ENCODE assay signal across 24 cellular contexts in the genomic region with DNA sequence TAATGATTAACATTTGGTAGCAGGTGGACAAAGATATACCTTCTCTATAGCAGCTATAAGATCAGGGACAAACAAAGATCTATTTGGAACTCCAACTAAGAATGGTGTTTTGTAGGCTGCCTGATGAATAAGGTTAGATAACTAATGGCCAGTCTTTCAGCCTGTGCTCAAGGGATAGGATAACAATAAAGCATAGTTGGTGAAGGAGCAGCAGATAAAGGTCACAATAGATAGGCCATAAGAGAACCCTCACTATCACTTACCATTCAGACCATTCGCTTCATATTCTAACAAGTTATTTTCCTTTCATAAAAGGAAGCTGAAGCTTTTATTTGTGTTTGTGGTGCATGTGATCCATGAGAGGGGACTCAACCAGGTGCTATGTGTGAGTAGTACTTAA. TPM values are rescaled to one million over a fixed set of nuclear protein-coding genes. Genes with fewer than 3 reads are reported as not detected.
DNase-seq lines count a peak whose midpoint lies in the region; ATAC-seq, FAIRE-seq and TF ChIP-seq lines count a peak whose summit lies in the region.
"Had no signal": no experiment of that assay in that cellular context is flagged by ENCODE, and none has a peak within 500 bp of the region (broad histone marks: within the 10 kb centered on the region; RNA-seq: fewer than 3 reads in every experiment).

No MANE protein-coding gene starts in this region.

- H3K9me3 ChIP-seq in T-helper 17 cell (ENCODE audit: control insufficient read depth, low read length, poor library complexity, severe bottlenecking) (no peaks in the 10 kb centered on the region), osteoblast (ENCODE audit: low read depth, low read length) (no peaks in the 10 kb centered on the region), small intestine (ENCODE audit: control insufficient read depth, low read depth) (no peaks in the 10 kb centered on the region)
- H3K9me3 ChIP-seq: A549, BE2C had no signal

- DNase-seq in activated naive CD8-positive, alpha-beta T cell treated with anti-CD3 and anti-CD28 coated beads, Interleukin-2, amount 10 ng/mL, durations not matched to agents 7 days and 5 days, result no peak
- no peak for DNase-seq in activated naive CD8-positive, alpha-beta T cell treated with anti-CD3 and anti-CD28 coated beads for 36 hours
- DNase-seq in T-helper 17 cell (no peak), osteoblast (ENCODE audit: insufficient read length, low spot score, missing footprints) (peak; percentile 23), small intestine (no peak)
- no peak for DNase-seq in stimulated activated CD4-positive, alpha-beta T cell treated with anti-CD3 and anti-CD28 coated beads, Interleukin-4, amount 100 ng/mL, for 1 hour
- DNase-seq: 8988T; ACHN; AML-193; BE2C; CD4-positive, alpha-beta T cell; CD8-positive, alpha-beta memory T cell; DMS 273 treated with DMSO at 0.1 percent for 48 hours; DMS79; GF-D8; H9 had no signal

- no peaks in the 10 kb centered on the region for H4K20me1 ChIP-seq in osteoblast (ENCODE audit: insufficient read depth, low read length)
- H4K20me1 ChIP-seq: BLaER1 treated with 17β-estradiol and CSF1 and Interleukin-3, amounts not matched to agents 10 nM and 100 nM had no signal

- POLR2A ChIA-PET in activated naive CD8-positive, alpha-beta T cell treated with anti-CD3 and anti-CD28 coated beads, Interleukin-2, amount 10 ng/mL, durations not matched to agents 7 days and 5 days (lab: Charles Lee), result interaction anchor here (0.7 to 1.9 kb wide), 4 partner anchors 15 to 30 kb away, joined by 3 to 7 read pairs (median 3); partner anchors contain the start of gene MLH1

- peak overlapping the region; percentile 20 for H3K4me3 Mint-ChIP-seq in activated naive CD8-positive, alpha-beta T cell treated with anti-CD3 and anti-CD28 coated beads, Interleukin-2, amount 10 ng/mL, durations not matched to agents 7 days and 5 days
- no peak overlapping the region for H3K4me3 Mint-ChIP-seq in activated naive CD8-positive, alpha-beta T cell treated with anti-CD3 and anti-CD28 coated beads for 36 hours
- H3K4me3 Mint-ChIP-seq in T-helper 17 cell, result no peak overlapping the region
- H3K4me3 Mint-ChIP-seq: CD14-positive monocyte; CD4-positive, alpha-beta T cell; CD8-positive, alpha-beta memory T cell; GM23338; H9 had no signal

- no peak for ATAC-seq in activated naive CD8-positive, alpha-beta T cell treated with anti-CD3 and anti-CD28 coated beads, Interleukin-2, amount 10 ng/mL, durations not matched to agents 7 days and 5 days (ENCODE audit: low read depth)
- ATAC-seq in T-helper 17 cell (no peak), HG03520 (IDR thresholded peaks at IDR 0.05; ENCODE audit: unreplicated experiment) (no peak)
- ATAC-seq: A549, GM23338 had no signal

- no peak overlapping the region for H2AFZ ChIP-seq in osteoblast (ENCODE audit: low read length)
- H2AFZ ChIP-seq: GM23338 had no signal

- no peak overlapping the region for H3K4me3 ChIP-seq in osteoblast (ENCODE audit: insufficient read depth, low read length)
- H3K4me3 ChIP-seq in small intestine (ENCODE audit: low read depth in 1 of 2, low read length in 2 of 2), result no peak overlapping the region
- H3K4me3 ChIP-seq: A549; BLaER1 treated with 17β-estradiol and CSF1 and Interleukin-3, amounts not matched to agents 10 nM and 100 nM; GM23338 had no signal

- H3K36me3 Mint-ChIP-seq in activated naive CD8-positive, alpha-beta T cell treated with anti-CD3 and anti-CD28 coated beads, Interleukin-2, amount 10 ng/mL, durations not matched to agents 7 days and 5 days, result peaks cover 24% of the 10 kb centered on the region
- H3K36me3 Mint-ChIP-seq in activated naive CD8-positive, alpha-beta T cell treated with anti-CD3 and anti-CD28 coated beads for 36 hours, result peaks cover 12% of the 10 kb centered on the region
- peaks cover 2% of the 10 kb centered on the region for H3K36me3 Mint-ChIP-seq in T-helper 17 cell (ENCODE audit: low read depth)

- H3K27ac ChIP-seq in osteoblast (ENCODE audit: low read depth, low read length), result no peak overlapping the region
- H3K27ac ChIP-seq in small intestine (ENCODE audit: low read depth in 1 of 2, low read length in 1 of 2), result no peak overlapping the region
- H3K27ac ChIP-seq: A549; BLaER1 treated with 17β-estradiol and CSF1 and Interleukin-3, amounts not matched to agents 10 nM and 100 nM had no signal

- WGBS in small intestine, 3 donors, result 90 to 95% (median 94%) methylated on average over 1 of the region's 1 CpG

- no peaks in the 10 kb centered on the region for H3K27me3 ChIP-seq in osteoblast (ENCODE audit: insufficient read depth, low read length)
- no peaks in the 10 kb centered on the region for H3K27me3 ChIP-seq in small intestine (ENCODE audit: control insufficient read depth in 2 of 2, insufficient read depth in 2 of 2, low read length in 2 of 2)
- H3K27me3 ChIP-seq: BE2C; BLaER1 treated with 17β-estradiol and CSF1 and Interleukin-3, amounts not matched to agents 10 nM and 100 nM had no signal

- peaks cover 30% of the 10 kb centered on the region for H3K4me1 Mint-ChIP-seq in activated naive CD8-positive, alpha-beta T cell treated with anti-CD3 and anti-CD28 coated beads, Interleukin-2, amount 10 ng/mL, durations not matched to agents 7 days and 5 days
- peaks cover 15% of the 10 kb centered on the region for H3K4me1 Mint-ChIP-seq in activated naive CD8-positive, alpha-beta T cell treated with anti-CD3 and anti-CD28 coated beads for 36 hours
- peaks cover 20% of the 10 kb centered on the region for H3K4me1 Mint-ChIP-seq in T-helper 17 cell

- no peak overlapping the region for H3K4me2 ChIP-seq in osteoblast (ENCODE audit: insufficient read depth, low read length)
- H3K4me2 ChIP-seq: A549; BLaER1 treated with 17β-estradiol and CSF1 and Interleukin-3, amounts not matched to agents 10 nM and 100 nM; GM23338 had no signal

- no peaks in the 10 kb centered on the region for H3K79me2 ChIP-seq in osteoblast (ENCODE audit: insufficient read depth, low read length)

- H3K4me1 ChIP-seq in osteoblast (ENCODE audit: insufficient read depth, low read length) (peaks cover 8% of the 10 kb centered on the region), small intestine (ENCODE audit: control insufficient read depth in 2 of 2, insufficient read depth in 1 of 2, low read depth in 1 of 2, low read length in 1 of 2) (no peaks in the 10 kb centered on the region)

- H3K36me3 ChIP-seq in osteoblast (ENCODE audit: insufficient read depth, low read length) (no peaks in the 10 kb centered on the region), small intestine (ENCODE audit: control insufficient read depth in 2 of 2, insufficient read depth in 2 of 2, low read length in 2 of 2) (no peaks in the 10 kb centered on the region)
- H3K36me3 ChIP-seq: BE2C had no signal

- peak overlapping the region; percentile 71 for H3K27ac Mint-ChIP-seq in activated naive CD8-positive, alpha-beta T cell treated with anti-CD3 and anti-CD28 coated beads, Interleukin-2, amount 10 ng/mL, durations not matched to agents 7 days and 5 days
- H3K27ac Mint-ChIP-seq in activated naive CD8-positive, alpha-beta T cell treated with anti-CD3 and anti-CD28 coated beads for 36 hours, result no peak overlapping the region
- H3K27ac Mint-ChIP-seq in T-helper 17 cell, result peak overlapping the region; percentile 11
- H3K27ac Mint-ChIP-seq: CD14-positive monocyte; CD4-positive, alpha-beta T cell; GM23338; H9 had no signal

- no peaks in the 10 kb centered on the region for H3K27me3 Mint-ChIP-seq in activated naive CD8-positive, alpha-beta T cell treated with anti-CD3 and anti-CD28 coated beads, Interleukin-2, amount 10 ng/mL, durations not matched to agents 7 days and 5 days
- H3K27me3 Mint-ChIP-seq in activated naive CD8-positive, alpha-beta T cell treated with anti-CD3 and anti-CD28 coated beads for 36 hours, result no peaks in the 10 kb centered on the region
- H3K27me3 Mint-ChIP-seq in T-helper 17 cell, result no peaks in the 10 kb centered on the region
- H3K27me3 Mint-ChIP-seq: CD4-positive, alpha-beta T cell; CD8-positive, alpha-beta memory T cell had no signal

- no peak for TF ChIP-seq CTCF in osteoblast (IDR thresholded peaks at IDR 0.05; ENCODE audit: extremely low read depth, low read depth, low read length)

- peaks cover 3% of the 10 kb centered on the region for H3K9me3 Mint-ChIP-seq in activated naive CD8-positive, alpha-beta T cell treated with anti-CD3 and anti-CD28 coated beads, Interleukin-2, amount 10 ng/mL, durations not matched to agents 7 days and 5 days
- no peaks in the 10 kb centered on the region for H3K9me3 Mint-ChIP-seq in activated naive CD8-positive, alpha-beta T cell treated with anti-CD3 and anti-CD28 coated beads for 36 hours
- H3K9me3 Mint-ChIP-seq: CD4-positive, alpha-beta T cell had no signal

- FAIRE-seq in small intestine (lab: Jason Lieb, UNC), result no peak
- FAIRE-seq: A549, D721Med, GM12891, GM18507 had no signal

RNA-seq across cellular contexts. Expression of gene EPM2AIP1, which starts 19.8 kb away (rescaled TPM):
- total RNA-seq in activated naive CD8-positive, alpha-beta T cell treated with anti-CD3 and anti-CD28 coated beads, Interleukin-2, amount 10 ng/mL, durations not matched to agents 7 days and 5 days, result 10 to 100 TPM; 26.8 to 28.6 TPM
- 10 to 100 TPM in 1 of 2 experiments, 1 to 10 TPM in 1; 9.6 to 10.1 TPM for total RNA-seq in activated naive CD8-positive, alpha-beta T cell treated with anti-CD3 and anti-CD28 coated beads for 36 hours
- total RNA-seq in T-helper 17 cell, result 10 to 100 TPM; 31.8 to 32.9 TPM
- 22.8 and 28.0 TPM in 2 replicates for total RNA-seq in osteoblast
- polyA plus RNA-seq in small intestine, result 1 to 10 TPM; 1.8 to 4.0 (median 1.9) TPM

RNA-seq across cellular contexts. Expression of gene MLH1, which starts 20.2 kb away (rescaled TPM):
- 10 to 100 TPM; 52.3 to 54.0 TPM for total RNA-seq in activated naive CD8-positive, alpha-beta T cell treated with anti-CD3 and anti-CD28 coated beads, Interleukin-2, amount 10 ng/mL, durations not matched to agents 7 days and 5 days
- total RNA-seq in activated naive CD8-positive, alpha-beta T cell treated with anti-CD3 and anti-CD28 coated beads for 36 hours, result 10 to 100 TPM; 82.3 to 83.7 TPM
- 10 to 100 TPM; 25.7 to 27.7 TPM for total RNA-seq in T-helper 17 cell
- total RNA-seq in osteoblast, result 45.4 and 53.6 TPM in 2 replicates
- 10 to 100 TPM in 2 of 3 donors, 1 to 10 TPM in 1; 5.6 to 20.2 (median 10.8) TPM for polyA plus RNA-seq in small intestine

RNA-seq across cellular contexts. Expression of gene TRANK1, which starts 28.3 kb away (rescaled TPM):
- 100 to 1,000 TPM in 1 of 2 experiments, 10 to 100 TPM in 1; 99.6 to 102 TPM for total RNA-seq in activated naive CD8-positive, alpha-beta T cell treated with anti-CD3 and anti-CD28 coated beads, Interleukin-2, amount 10 ng/mL, durations not matched to agents 7 days and 5 days
- 10 to 100 TPM; 17.2 to 20.7 TPM for total RNA-seq in activated naive CD8-positive, alpha-beta T cell treated with anti-CD3 and anti-CD28 coated beads for 36 hours
- total RNA-seq in T-helper 17 cell (10 to 100 TPM; 64.7 to 89.7 TPM), osteoblast (29.8 and 30.8 TPM in 2 replicates)
- 10 to 100 TPM in 2 of 3 donors, 1 to 10 TPM in 1; 8.8 to 23.5 (median 19.2) TPM for polyA plus RNA-seq in small intestine
